26 cellular contexts compared by ENCODE assay signal in the genomic region with DNA sequence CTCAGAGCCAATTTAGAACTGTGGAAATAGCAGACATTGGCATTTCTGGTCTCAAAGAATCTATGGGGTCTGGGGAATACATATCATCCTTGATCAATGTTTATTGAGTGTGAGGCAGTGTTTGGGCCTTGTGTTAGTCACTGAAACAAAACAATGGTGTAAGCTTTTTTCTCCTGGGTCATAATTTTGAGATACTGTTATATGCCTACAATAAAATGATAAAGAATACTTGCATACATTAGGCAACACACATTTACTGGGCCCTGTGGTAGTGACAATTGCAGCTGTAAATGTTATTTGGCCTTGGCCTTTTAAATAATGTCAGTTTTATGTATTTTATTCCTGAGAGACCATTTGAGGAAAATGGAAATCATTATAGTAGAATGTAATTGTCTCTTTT.
DNase-seq lines count a peak whose midpoint lies in the region; ATAC-seq, FAIRE-seq and TF ChIP-seq lines count a peak whose summit lies in the region.
"Had no signal": no experiment of that assay in that cellular context is flagged by ENCODE, and none has a peak within 500 bp of the region (broad histone marks: within the 10 kb centered on the region; RNA-seq: fewer than 3 reads in every experiment).

No MANE protein-coding gene starts in this region.

- intact Hi-C loops in kidney (cut with DNase I) (no loop called here), mucosa of descending colon (cut with DNase I, micrococcal nuclease) (no loop called here)

- peak; percentile 78 for ATAC-seq in mucosa of descending colon
- ATAC-seq: A549, GM12878 had no signal

- H3K9me3 ChIP-seq in KOPT-K1 (ENCODE audit: insufficient read depth, low read length, poor library complexity, severe bottlenecking) = peaks cover 8% of the 10 kb centered on the region
- no peaks in the 10 kb centered on the region for H3K9me3 ChIP-seq in kidney (ENCODE audit: control insufficient read depth in 1 of 2, low read length in 2 of 2)
- no peaks in the 10 kb centered on the region for H3K9me3 ChIP-seq in mucosa of descending colon
- H3K9me3 ChIP-seq: A549, BE2C, BLaER1 had no signal

- H3K4me1 ChIP-seq in kidney (ENCODE audit: control insufficient read depth in 1 of 2, insufficient read depth in 1 of 2, low read depth in 1 of 2, low read length in 2 of 2) (no peaks in the 10 kb centered on the region), mucosa of descending colon (ENCODE audit: low read depth) (no peaks in the 10 kb centered on the region)
- H3K4me1 ChIP-seq: A549, BE2C, BLaER1 had no signal

- no peaks in the 10 kb centered on the region for H3K36me3 ChIP-seq in KOPT-K1 (ENCODE audit: insufficient read depth, low read length)
- no peaks in the 10 kb centered on the region for H3K36me3 ChIP-seq in kidney (ENCODE audit: control insufficient read depth in 1 of 2, insufficient read depth in 2 of 2, low read length in 2 of 2)
- no peaks in the 10 kb centered on the region for H3K36me3 ChIP-seq in mucosa of descending colon (ENCODE audit: low read depth)
- H3K36me3 ChIP-seq: BE2C, BLaER1 had no signal

- H3K27ac ChIP-seq in KOPT-K1 (ENCODE audit: low read depth, low read length, poor library complexity, severe bottlenecking) (peak overlapping the region; percentile 16), kidney (ENCODE audit: low read depth in 2 of 2, low read length in 2 of 2) (no peak overlapping the region)
- H3K27ac ChIP-seq: 22Rv1, A549, BLaER1 had no signal

- H3K9ac ChIP-seq in kidney (ENCODE audit: low read length in 2 of 2) = no peak overlapping the region
- H3K9ac ChIP-seq: BLaER1 had no signal

- peak; percentile 41 for FAIRE-seq in kidney (lab: Jason Lieb, UNC)
- FAIRE-seq: A549, GM12878, GM12892, GM18507 had no signal

- DNase-seq in NCI-H146 (lab: John Stamatoyannopoulos, UW) (peak; percentile 4), NCI-H146 treated with DMSO at 0.1 percent for 48 hours (lab: John Stamatoyannopoulos, UW; ENCODE audit: unreplicated experiment) (no peak), kidney (no peak), mucosa of descending colon (no peak), SW 1271 (lab: John Stamatoyannopoulos, UW) (no peak), NCI-H774 (lab: John Stamatoyannopoulos, UW) (no peak)
- DNase-seq: BE2C; C1 segment of cervical spinal cord; CD4-positive, alpha-beta memory T cell; CD4-positive, CD25-positive, alpha-beta regulatory T cell; CD8-positive, alpha-beta memory T cell; COR-L47; DMS 273 treated with DMSO at 0.1 percent for 48 hours; DMS153; DMS53; DMS79; DND-41; EL; GDM1 had no signal

- H3K4me3 ChIP-seq in kidney (ENCODE audit: low read length in 2 of 2) (no peak overlapping the region), mucosa of descending colon (no peak overlapping the region)
- H3K4me3 ChIP-seq: A549, BLaER1, GM12878 had no signal

- TF ChIP-seq CTCF in kidney (IDR thresholded peaks at IDR 0.05; ENCODE audit: borderline replicate concordance, extremely low read depth, insufficient read depth) (no peak), mucosa of descending colon (IDR thresholded peaks at IDR 0.05) (no peak)
